In genomic region chr3:189806171-189806951, GRCh38 we compare ENCODE assay signal across 17 cellular contexts.
DNase-seq lines count a peak whose midpoint lies in the region; ATAC-seq and TF ChIP-seq lines count a peak whose summit lies in the region.
"Had no signal": no experiment of that assay in that cellular context is flagged by ENCODE, and none has a peak within 500 bp of the region (broad histone marks: within the 10 kb centered on the region; RNA-seq: fewer than 3 reads in every experiment).

No MANE protein-coding gene starts in this region.

- H3K9ac ChIP-seq in mesenchymal stem cell (ENCODE audit: low read length) = no peak overlapping the region

- H3K4me2 ChIP-seq in mesenchymal stem cell (ENCODE audit: low read length, poor library complexity, severe bottlenecking) = no peak overlapping the region
- H3K4me2 ChIP-seq: A549 had no signal

- no peak overlapping the region for H2AK5ac ChIP-seq in mesenchymal stem cell (ENCODE audit: low read length, severe bottlenecking)

- no peak for TF ChIP-seq POLR2A in body of pancreas (IDR thresholded peaks at IDR 0.05)

- H3K27me3 Mint-ChIP-seq in type B pancreatic cell = peaks cover 19% of the 10 kb centered on the region

- peak; percentile 60 for ATAC-seq in Right ventricle myocardium superior (ENCODE audit: poor library complexity)
- no peak for ATAC-seq in left cardiac atrium
- peak; percentile 63 for ATAC-seq in body of pancreas
- ATAC-seq: A549, lower lobe of right lung had no signal

- no peaks in the 10 kb centered on the region for H3K79me1 ChIP-seq in mesenchymal stem cell (replicated peaks; ENCODE audit: low read length, poor library complexity, severe bottlenecking)

- no peak overlapping the region for H2AFZ ChIP-seq in mesenchymal stem cell (ENCODE audit: low read depth, low read length)

- peaks cover 4% of the 10 kb centered on the region for H3K4me1 ChIP-seq in body of pancreas
- peaks cover 2% of the 10 kb centered on the region for H3K4me1 ChIP-seq in mesenchymal stem cell (ENCODE audit: control insufficient read depth, insufficient read depth, low read depth, low read length)
- H3K4me1 ChIP-seq: A549, lower lobe of right lung, pancreas had no signal

- no peaks in the 10 kb centered on the region for H3K9me3 Mint-ChIP-seq in type B pancreatic cell

- no peaks in the 10 kb centered on the region for H3K27me3 ChIP-seq in body of pancreas
- H3K27me3 ChIP-seq in mesenchymal stem cell (ENCODE audit: control insufficient read depth in 1 of 2, insufficient read depth in 1 of 2, low read length in 2 of 2) = no peaks in the 10 kb centered on the region
- H3K27me3 ChIP-seq: pancreas had no signal

- intact Hi-C loops in Right ventricle myocardium superior (cut with DNase I) (no loop called here), left cardiac atrium (cut with DNase I) (no loop called here), body of pancreas (cut with DNase I) (no loop called here)

- TF ChIP-seq CTCF in body of pancreas (IDR thresholded peaks at IDR 0.05) = no peak
- no peak for TF ChIP-seq CTCF in type B pancreatic cell (conservative IDR thresholded peaks at IDR 0.05)

- no peaks in the 10 kb centered on the region for H3K36me3 Mint-ChIP-seq in type B pancreatic cell

- peak overlapping the region in 1 of 2 experiments; percentile 78 for H2BK12ac ChIP-seq in mesenchymal stem cell (ENCODE audit: low read length in 2 of 2)

- no peak overlapping the region for H2BK5ac ChIP-seq in mesenchymal stem cell (ENCODE audit: low read depth, low read length, poor library complexity, severe bottlenecking)

- peak overlapping the region; percentile 72 for H3K4me3 Mint-ChIP-seq in type B pancreatic cell

- H3K4ac ChIP-seq in mesenchymal stem cell (ENCODE audit: low read depth in 1 of 2, low read length in 2 of 2) = no peak overlapping the region

- H2BK15ac ChIP-seq in mesenchymal stem cell (ENCODE audit: low read depth, poor library complexity, severe bottlenecking) = no peak overlapping the region

- 44 to 46% methylated on average over 11 of the region's 11 CpGs for WGBS in body of pancreas, 2 donors
- WGBS in mesenchymal stem cell = 25% methylated on average over 10 of the region's 11 CpGs

- H3K4me3 ChIP-seq in body of pancreas = no peak overlapping the region
- H3K4me3 ChIP-seq in mesenchymal stem cell (ENCODE audit: insufficient read depth in 1 of 2, low read depth in 1 of 2, low read length in 2 of 2) = no peak overlapping the region
- H3K4me3 ChIP-seq: A549, lower lobe of right lung, pancreas had no signal

- no peak overlapping the region for H3K27ac ChIP-seq in body of pancreas
- peak overlapping the region; percentile 31 for H3K27ac ChIP-seq in mesenchymal stem cell (ENCODE audit: low read length, poor library complexity, severe bottlenecking)
- H3K27ac ChIP-seq: HL-60, lower lobe of right lung, pancreas had no signal

- H3K27ac Mint-ChIP-seq in type B pancreatic cell = peak overlapping the region; percentile 91

- H3K23ac ChIP-seq in mesenchymal stem cell (ENCODE audit: low read length in 2 of 2) = no peak overlapping the region

- peak overlapping the region; percentile 64 to 66 for H3K18ac ChIP-seq in mesenchymal stem cell (ENCODE audit: low read depth in 1 of 2, low read length in 2 of 2)

- no peak overlapping the region for H4K8ac ChIP-seq in mesenchymal stem cell (ENCODE audit: low read length)

- H3K4me1 Mint-ChIP-seq in type B pancreatic cell (ENCODE audit: unreplicated experiment) = peaks cover 6% of the 10 kb centered on the region

- no peak overlapping the region for H2BK120ac ChIP-seq in mesenchymal stem cell (ENCODE audit: low read depth, low read length)

- H3K9me3 ChIP-seq in body of pancreas = peaks cover 0 to 4% (median 0%) of the 10 kb centered on the region in 3 donors
- no peaks in the 10 kb centered on the region for H3K9me3 ChIP-seq in mesenchymal stem cell (ENCODE audit: control insufficient read depth, low read length)
- H3K9me3 ChIP-seq: A549, lower lobe of right lung, pancreas had no signal

- H3K14ac ChIP-seq in mesenchymal stem cell (ENCODE audit: low read length in 2 of 2) = no peak overlapping the region

- no peak overlapping the region for H4K91ac ChIP-seq in mesenchymal stem cell (ENCODE audit: low read length)

- DNase-seq in Right ventricle myocardium superior = no peak
- no peak for DNase-seq in left cardiac atrium
- no peak for DNase-seq in body of pancreas
- peak; percentile 48 for DNase-seq in mesenchymal stem cell
- no peak for DNase-seq in type B pancreatic cell (ENCODE audit: extremely low spot score, unreplicated experiment)
- DNase-seq in RKO (ENCODE audit: low spot score) = no peak
- no peak for DNase-seq in HuH-7.5 (ENCODE audit: low spot score)
- no peak for DNase-seq in DMS 273 (lab: John Stamatoyannopoulos, UW; ENCODE audit: unreplicated experiment)
- DNase-seq: activated CD4-positive, alpha-beta T cell treated with anti-CD3 and anti-CD28 coated beads, Interleukin-2, amount 50 U/mL, for 48 hours; lower lobe of right lung; MM.1S; NCI-H226; pancreas; RPMI8226; stimulated activated CD4-positive, alpha-beta T cell treated with anti-CD3 and anti-CD28 coated beads, Interleukin-1b, Interleukin-23, amount 100 ng/mL, for 48 hours had no signal

- no peaks in the 10 kb centered on the region for H3K36me3 ChIP-seq in body of pancreas (replicated peaks in 1 of 2; ENCODE audit: insufficient read depth in 1 of 2, low read depth in 2 of 2)
- no peaks in the 10 kb centered on the region for H3K36me3 ChIP-seq in mesenchymal stem cell (ENCODE audit: control insufficient read depth in 1 of 2, insufficient read depth in 2 of 2, low read depth in 1 of 2, low read length in 2 of 2)
- H3K36me3 ChIP-seq: lower lobe of right lung, pancreas had no signal

Comparison
In these comparisons a context has a peak if more than half of its experiments do, and no peak if none do; other contexts are left out.
1. ATAC-seq: peak in Right ventricle myocardium superior (single experiment) and body of pancreas (single experiment); none in left cardiac atrium (0 of 2).